ENCODE assay signal across 1 cellular context in genomic region chr10:42638053-42638820, GRCh38.
TF ChIP-seq lines count a peak whose summit lies in the region.

Gene ZNF33B (minus strand): TSS chr10:42638570. CDS start chr10:42636928, 1,642 bp downstream.

TF ChIP-seq in K562, 482 proteins besides CTCF, POLR2A, EP300 and RAD21 (continued from another document and continues in another):
- TF ChIP-seq, protein P1, sequence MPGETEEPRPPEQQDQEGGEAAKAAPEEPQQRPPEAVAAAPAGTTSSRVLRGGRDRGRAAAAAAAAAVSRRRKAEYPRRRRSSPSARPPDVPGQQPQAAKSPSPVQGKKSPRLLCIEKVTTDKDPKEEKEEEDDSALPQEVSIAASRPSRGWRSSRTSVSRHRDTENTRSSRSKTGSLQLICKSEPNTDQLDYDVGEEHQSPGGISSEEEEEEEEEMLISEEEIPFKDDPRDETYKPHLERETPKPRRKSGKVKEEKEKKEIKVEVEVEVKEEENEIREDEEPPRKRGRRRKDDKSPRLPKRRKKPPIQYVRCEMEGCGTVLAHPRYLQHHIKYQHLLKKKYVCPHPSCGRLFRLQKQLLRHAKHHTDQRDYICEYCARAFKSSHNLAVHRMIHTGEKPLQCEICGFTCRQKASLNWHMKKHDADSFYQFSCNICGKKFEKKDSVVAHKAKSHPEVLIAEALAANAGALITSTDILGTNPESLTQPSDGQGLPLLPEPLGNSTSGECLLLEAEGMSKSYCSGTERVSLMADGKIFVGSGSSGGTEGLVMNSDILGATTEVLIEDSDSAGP (CRISPR knock-in tag; IDR thresholded peaks at IDR 0.05), result no peak
- TF ChIP-seq HES1 (IDR thresholded peaks at IDR 0.05; ENCODE audit: low read depth) (no peak; the same call in 1 of the 2 replicates), POLR3A (IDR thresholded peaks at IDR 0.05; ENCODE audit: borderline replicate concordance, extremely low read depth, insufficient read depth, insufficient read length) (no peak), ZFP1 (CRISPR knock-in tag; IDR thresholded peaks at IDR 0.05) (no peak), MLLT1 (IDR thresholded peaks at IDR 0.05) (no peak), SP2 (IDR thresholded peaks at IDR 0.05; ENCODE audit: extremely low read depth, low read depth, low read length, poor library complexity, severe bottlenecking) (no peak), CBX5 (IDR thresholded peaks at IDR 0.05; ENCODE audit: borderline replicate concordance, low read depth) (no peak), BRCA1 (IDR thresholded peaks at IDR 0.05) (no peak), BRCA1 (CRISPR knock-in tag; IDR thresholded peaks at IDR 0.05) (no peak), ZFP30 (CRISPR knock-in tag; IDR thresholded peaks at IDR 0.05; ENCODE audit: borderline replicate concordance) (no peak), ZNF444 (CRISPR knock-in tag; IDR thresholded peaks at IDR 0.05) (no peak), SMAD3 (CRISPR knock-in tag; conservative IDR thresholded peaks at IDR 0.05) (no peak), CBX2 (IDR thresholded peaks at IDR 0.05; ENCODE audit: insufficient read depth, low read length, poor library complexity, severe bottlenecking) (no peak), TRIM28 (IDR thresholded peaks at IDR 0.05) (no peak), ETV5 (CRISPR knock-in tag; IDR thresholded peaks at IDR 0.05; ENCODE audit: low read depth) (peak; percentile 89), MYBL2 (IDR thresholded peaks at IDR 0.05; ENCODE audit: low read depth) (no peak; the same call in 1 of the 2 replicates), MYBL2 (CRISPR knock-in tag; IDR thresholded peaks at IDR 0.05; ENCODE audit: borderline replicate concordance) (no peak), ZNF589 (CRISPR knock-in tag; IDR thresholded peaks at IDR 0.05; ENCODE audit: low read depth) (no peak; the same call in 1 of the 2 replicates), ZNF445 (CRISPR knock-in tag; IDR thresholded peaks at IDR 0.05; ENCODE audit: low read depth) (0 out of 2 replicates have a peak, but pooled peaks have one; percentile 4), ZNF512 (tag; IDR thresholded peaks at IDR 0.05) (no peak), ETV6 (IDR thresholded peaks at IDR 0.05; ENCODE audit: borderline replicate concordance in 1 of 2, low read depth in 2 of 2, low read length in 1 of 2) (no peak; a peak in 1 of 4 replicates), ETV6 (CRISPR knock-in tag; IDR thresholded peaks at IDR 0.05; ENCODE audit: borderline replicate concordance) (no peak), EWSR1 (IDR thresholded peaks at IDR 0.05; ENCODE audit: borderline replicate concordance, low read depth, partially characterized antibody) (no peak), OTX1 (CRISPR knock-in tag; IDR thresholded peaks at IDR 0.05) (no peak)
- TF ChIP-seq, protein P2, sequence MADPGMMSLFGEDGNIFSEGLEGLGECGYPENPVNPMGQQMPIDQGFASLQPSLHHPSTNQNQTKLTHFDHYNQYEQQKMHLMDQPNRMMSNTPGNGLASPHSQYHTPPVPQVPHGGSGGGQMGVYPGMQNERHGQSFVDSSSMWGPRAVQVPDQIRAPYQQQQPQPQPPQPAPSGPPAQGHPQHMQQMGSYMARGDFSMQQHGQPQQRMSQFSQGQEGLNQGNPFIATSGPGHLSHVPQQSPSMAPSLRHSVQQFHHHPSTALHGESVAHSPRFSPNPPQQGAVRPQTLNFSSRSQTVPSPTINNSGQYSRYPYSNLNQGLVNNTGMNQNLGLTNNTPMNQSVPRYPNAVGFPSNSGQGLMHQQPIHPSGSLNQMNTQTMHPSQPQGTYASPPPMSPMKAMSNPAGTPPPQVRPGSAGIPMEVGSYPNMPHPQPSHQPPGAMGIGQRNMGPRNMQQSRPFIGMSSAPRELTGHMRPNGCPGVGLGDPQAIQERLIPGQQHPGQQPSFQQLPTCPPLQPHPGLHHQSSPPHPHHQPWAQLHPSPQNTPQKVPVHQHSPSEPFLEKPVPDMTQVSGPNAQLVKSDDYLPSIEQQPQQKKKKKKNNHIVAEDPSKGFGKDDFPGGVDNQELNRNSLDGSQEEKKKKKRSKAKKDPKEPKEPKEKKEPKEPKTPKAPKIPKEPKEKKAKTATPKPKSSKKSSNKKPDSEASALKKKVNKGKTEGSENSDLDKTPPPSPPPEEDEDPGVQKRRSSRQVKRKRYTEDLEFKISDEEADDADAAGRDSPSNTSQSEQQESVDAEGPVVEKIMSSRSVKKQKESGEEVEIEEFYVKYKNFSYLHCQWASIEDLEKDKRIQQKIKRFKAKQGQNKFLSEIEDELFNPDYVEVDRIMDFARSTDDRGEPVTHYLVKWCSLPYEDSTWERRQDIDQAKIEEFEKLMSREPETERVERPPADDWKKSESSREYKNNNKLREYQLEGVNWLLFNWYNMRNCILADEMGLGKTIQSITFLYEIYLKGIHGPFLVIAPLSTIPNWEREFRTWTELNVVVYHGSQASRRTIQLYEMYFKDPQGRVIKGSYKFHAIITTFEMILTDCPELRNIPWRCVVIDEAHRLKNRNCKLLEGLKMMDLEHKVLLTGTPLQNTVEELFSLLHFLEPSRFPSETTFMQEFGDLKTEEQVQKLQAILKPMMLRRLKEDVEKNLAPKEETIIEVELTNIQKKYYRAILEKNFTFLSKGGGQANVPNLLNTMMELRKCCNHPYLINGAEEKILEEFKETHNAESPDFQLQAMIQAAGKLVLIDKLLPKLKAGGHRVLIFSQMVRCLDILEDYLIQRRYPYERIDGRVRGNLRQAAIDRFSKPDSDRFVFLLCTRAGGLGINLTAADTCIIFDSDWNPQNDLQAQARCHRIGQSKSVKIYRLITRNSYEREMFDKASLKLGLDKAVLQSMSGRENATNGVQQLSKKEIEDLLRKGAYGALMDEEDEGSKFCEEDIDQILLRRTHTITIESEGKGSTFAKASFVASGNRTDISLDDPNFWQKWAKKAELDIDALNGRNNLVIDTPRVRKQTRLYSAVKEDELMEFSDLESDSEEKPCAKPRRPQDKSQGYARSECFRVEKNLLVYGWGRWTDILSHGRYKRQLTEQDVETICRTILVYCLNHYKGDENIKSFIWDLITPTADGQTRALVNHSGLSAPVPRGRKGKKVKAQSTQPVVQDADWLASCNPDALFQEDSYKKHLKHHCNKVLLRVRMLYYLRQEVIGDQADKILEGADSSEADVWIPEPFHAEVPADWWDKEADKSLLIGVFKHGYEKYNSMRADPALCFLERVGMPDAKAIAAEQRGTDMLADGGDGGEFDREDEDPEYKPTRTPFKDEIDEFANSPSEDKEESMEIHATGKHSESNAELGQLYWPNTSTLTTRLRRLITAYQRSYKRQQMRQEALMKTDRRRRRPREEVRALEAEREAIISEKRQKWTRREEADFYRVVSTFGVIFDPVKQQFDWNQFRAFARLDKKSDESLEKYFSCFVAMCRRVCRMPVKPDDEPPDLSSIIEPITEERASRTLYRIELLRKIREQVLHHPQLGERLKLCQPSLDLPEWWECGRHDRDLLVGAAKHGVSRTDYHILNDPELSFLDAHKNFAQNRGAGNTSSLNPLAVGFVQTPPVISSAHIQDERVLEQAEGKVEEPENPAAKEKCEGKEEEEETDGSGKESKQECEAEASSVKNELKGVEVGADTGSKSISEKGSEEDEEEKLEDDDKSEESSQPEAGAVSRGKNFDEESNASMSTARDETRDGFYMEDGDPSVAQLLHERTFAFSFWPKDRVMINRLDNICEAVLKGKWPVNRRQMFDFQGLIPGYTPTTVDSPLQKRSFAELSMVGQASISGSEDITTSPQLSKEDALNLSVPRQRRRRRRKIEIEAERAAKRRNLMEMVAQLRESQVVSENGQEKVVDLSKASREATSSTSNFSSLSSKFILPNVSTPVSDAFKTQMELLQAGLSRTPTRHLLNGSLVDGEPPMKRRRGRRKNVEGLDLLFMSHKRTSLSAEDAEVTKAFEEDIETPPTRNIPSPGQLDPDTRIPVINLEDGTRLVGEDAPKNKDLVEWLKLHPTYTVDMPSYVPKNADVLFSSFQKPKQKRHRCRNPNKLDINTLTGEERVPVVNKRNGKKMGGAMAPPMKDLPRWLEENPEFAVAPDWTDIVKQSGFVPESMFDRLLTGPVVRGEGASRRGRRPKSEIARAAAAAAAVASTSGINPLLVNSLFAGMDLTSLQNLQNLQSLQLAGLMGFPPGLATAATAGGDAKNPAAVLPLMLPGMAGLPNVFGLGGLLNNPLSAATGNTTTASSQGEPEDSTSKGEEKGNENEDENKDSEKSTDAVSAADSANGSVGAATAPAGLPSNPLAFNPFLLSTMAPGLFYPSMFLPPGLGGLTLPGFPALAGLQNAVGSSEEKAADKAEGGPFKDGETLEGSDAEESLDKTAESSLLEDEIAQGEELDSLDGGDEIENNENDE (IDR thresholded peaks at IDR 0.05; ENCODE audit: low read depth, low read length), result no peak
- TF ChIP-seq, protein P3, sequence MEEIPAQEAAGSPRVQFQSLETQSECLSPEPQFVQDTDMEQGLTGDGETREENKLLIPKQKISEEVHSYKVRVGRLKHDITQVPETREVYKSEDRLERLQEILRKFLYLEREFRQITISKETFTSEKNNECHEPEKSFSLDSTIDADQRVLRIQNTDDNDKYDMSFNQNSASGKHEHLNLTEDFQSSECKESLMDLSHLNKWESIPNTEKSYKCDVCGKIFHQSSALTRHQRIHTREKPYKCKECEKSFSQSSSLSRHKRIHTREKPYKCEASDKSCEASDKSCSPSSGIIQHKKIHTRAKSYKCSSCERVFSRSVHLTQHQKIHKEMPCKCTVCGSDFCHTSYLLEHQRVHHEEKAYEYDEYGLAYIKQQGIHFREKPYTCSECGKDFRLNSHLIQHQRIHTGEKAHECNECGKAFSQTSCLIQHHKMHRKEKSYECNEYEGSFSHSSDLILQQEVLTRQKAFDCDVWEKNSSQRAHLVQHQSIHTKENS (CRISPR knock-in tag; IDR thresholded peaks at IDR 0.05), result no peak
- TF ChIP-seq, protein P4, sequence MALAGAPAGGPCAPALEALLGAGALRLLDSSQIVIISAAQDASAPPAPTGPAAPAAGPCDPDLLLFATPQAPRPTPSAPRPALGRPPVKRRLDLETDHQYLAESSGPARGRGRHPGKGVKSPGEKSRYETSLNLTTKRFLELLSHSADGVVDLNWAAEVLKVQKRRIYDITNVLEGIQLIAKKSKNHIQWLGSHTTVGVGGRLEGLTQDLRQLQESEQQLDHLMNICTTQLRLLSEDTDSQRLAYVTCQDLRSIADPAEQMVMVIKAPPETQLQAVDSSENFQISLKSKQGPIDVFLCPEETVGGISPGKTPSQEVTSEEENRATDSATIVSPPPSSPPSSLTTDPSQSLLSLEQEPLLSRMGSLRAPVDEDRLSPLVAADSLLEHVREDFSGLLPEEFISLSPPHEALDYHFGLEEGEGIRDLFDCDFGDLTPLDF (CRISPR knock-in tag; IDR thresholded peaks at IDR 0.05), result peak; percentile 76
